Comparison of ENCODE assay signal across 14 cellular contexts in genomic region chr9:134411451-134412297, GRCh38.
DNase-seq lines count a peak whose midpoint lies in the region; ATAC-seq and TF ChIP-seq lines count a peak whose summit lies in the region.
"Had no signal": no experiment of that assay in that cellular context is flagged by ENCODE, and none has a peak within 500 bp of the region (broad histone marks: within the 10 kb centered on the region; RNA-seq: fewer than 3 reads in every experiment).

No MANE protein-coding gene starts in this region.

- TF ChIP-seq CTCF in RWPE1 (conservative IDR thresholded peaks at IDR 0.05; ENCODE audit: low read depth) (no peak), fibroblast of pulmonary artery (IDR thresholded peaks at IDR 0.05; ENCODE audit: low read length, missing control alignments) (no peak)

- ATAC-seq in HG02938 (IDR thresholded peaks at IDR 0.05; ENCODE audit: unreplicated experiment): no peak
- no peak for ATAC-seq in GM21381 (IDR thresholded peaks at IDR 0.05; ENCODE audit: unreplicated experiment)
- ATAC-seq: activated CD8-positive, alpha-beta memory T cell treated with anti-CD3 and anti-CD28 coated beads, Interleukin-2, amount 10 ng/mL, durations not matched to agents 7 days and 5 days had no signal

- peak overlapping the region; percentile 55 for H3K18ac ChIP-seq in trophoblast cell (ENCODE audit: low read length)

- H4K8ac ChIP-seq in trophoblast cell (ENCODE audit: low read depth, low read length): peak overlapping the region; percentile 30

- no peak overlapping the region for H3K4me3 ChIP-seq in fibroblast of pulmonary artery (replicated peaks; ENCODE audit: low read depth, low read length)
- no peak overlapping the region for H3K4me3 ChIP-seq in trophoblast cell (ENCODE audit: low read depth, low read length)
- H3K4me3 ChIP-seq: MG63, transverse colon had no signal

- no peak overlapping the region for H2AFZ ChIP-seq in trophoblast cell (ENCODE audit: insufficient read depth, low read length, poor library complexity)

- H3K27me3 ChIP-seq in trophoblast cell (ENCODE audit: insufficient read depth, low read length): no peaks in the 10 kb centered on the region
- H3K27me3 ChIP-seq: MG63, transverse colon had no signal

- peaks cover 46 to 51% of the 10 kb centered on the region in 2 experiments for H3K4me1 ChIP-seq in trophoblast cell (ENCODE audit: control insufficient read depth in 1 of 2, insufficient read depth in 2 of 2, low read length in 2 of 2)

- peak overlapping the region; percentile 28 for H3K4ac ChIP-seq in trophoblast cell (ENCODE audit: low read depth, low read length)

- H3K27ac ChIP-seq in RWPE1: peak overlapping the region; percentile 97
- H3K27ac ChIP-seq in trophoblast cell (ENCODE audit: low read depth, low read length): peak overlapping the region; percentile 43

- H2BK12ac ChIP-seq in trophoblast cell (ENCODE audit: low read length): peak overlapping the region; percentile 37

- peak overlapping the region; percentile 36 for H2AK5ac ChIP-seq in trophoblast cell (ENCODE audit: low read length)

- H3K23ac ChIP-seq in trophoblast cell (ENCODE audit: low read length): no peak overlapping the region

- peaks cover 7 to 11% of the 10 kb centered on the region in 2 experiments for H3K36me3 ChIP-seq in trophoblast cell (ENCODE audit: control insufficient read depth in 1 of 2, insufficient read depth in 2 of 2, low read length in 2 of 2)

- CTCF ChIA-PET in RWPE1 (lab: Yijun Ruan, JAX): interaction anchor here (0.7 to 2.0 kb wide), 5 partner anchors 12 to 241 kb away, joined by 3 to 7 read pairs (median 3); no protein-coding TSS in a partner anchor

- no peak overlapping the region for H4K12ac ChIP-seq in trophoblast cell (ENCODE audit: low read depth, low read length)

- peak overlapping the region; percentile 46 for H2BK120ac ChIP-seq in trophoblast cell (ENCODE audit: insufficient read depth, low read length, poor library complexity)

- POLR2A ChIA-PET in RWPE1 (lab: Yijun Ruan, JAX; ENCODE audit: low non-redundant PET): interaction anchor here (0.8 kb wide), 1 partner anchor 46 kb away, joined by 3 read pairs; no protein-coding TSS in a partner anchor

- peak overlapping the region; percentile 49 for H4K91ac ChIP-seq in trophoblast cell (ENCODE audit: low read depth, low read length)

- peak; percentile 49 for DNase-seq in ELF-1 (ENCODE audit: low read depth, low spot score)
- DNase-seq in RWPE1 (ENCODE audit: low spot score): no peak
- DNase-seq in fibroblast of pulmonary artery (ENCODE audit: low read depth): peak; percentile 44
- peak in 1 of 2 donors; percentile 56 for DNase-seq in trophoblast cell
- DNase-seq in OCI-M1 (lab: John Stamatoyannopoulos, UW): no peak
- no peak for DNase-seq in SHP77 treated with DMSO at 0.1 percent for 48 hours (lab: John Stamatoyannopoulos, UW)
- DNase-seq: activated CD4-positive, CD25-positive, alpha-beta regulatory T cell; activated CD8-positive, alpha-beta memory T cell treated with anti-CD3 and anti-CD28 coated beads, Interleukin-2, amount 10 ng/mL, durations not matched to agents 7 days and 5 days; activated naive CD4-positive, alpha-beta T cell treated with anti-CD3 and anti-CD28 coated beads, Interleukin-2, amount 50 U/mL, for 16 hours; DMS153; MG63; transverse colon had no signal

- H3K9me3 ChIP-seq in trophoblast cell (ENCODE audit: insufficient read depth, low read depth, low read length): peaks cover 2% of the 10 kb centered on the region
- H3K9me3 ChIP-seq: MG63, transverse colon had no signal

- WGBS in trophoblast cell (ENCODE audit: extremely low coverage, insufficient coverage, insufficient read length): no CpG with 5 or more reads among the region's 25 CpGs

- H3K9ac ChIP-seq in trophoblast cell (ENCODE audit: low read length): no peak overlapping the region

- peak overlapping the region; percentile 50 for H3K14ac ChIP-seq in trophoblast cell (ENCODE audit: low read length)

- H3K79me2 ChIP-seq in trophoblast cell (ENCODE audit: control insufficient read depth, insufficient read depth, low read length, poor library complexity): peaks cover 9% of the 10 kb centered on the region

- peaks cover 36% of the 10 kb centered on the region for H3K79me1 ChIP-seq in trophoblast cell (ENCODE audit: low read length)

- H2BK5ac ChIP-seq in trophoblast cell (ENCODE audit: low read depth, low read length, poor library complexity): peak overlapping the region; percentile 17

- peak overlapping the region; percentile 2 for H3K4me2 ChIP-seq in trophoblast cell (ENCODE audit: low read length)

Comparison
In these comparisons a context has a peak if more than half of its experiments do, and no peak if none do; other contexts are left out.
1. DNase-seq: peak in ELF-1 (single experiment) and fibroblast of pulmonary artery (single experiment); none in RWPE1 (single experiment), OCI-M1 (single experiment) and SHP77 treated with DMSO at 0.1 percent for 48 hours (single experiment).